ENCODE assay signal across 10 cellular contexts in the genomic region with DNA sequence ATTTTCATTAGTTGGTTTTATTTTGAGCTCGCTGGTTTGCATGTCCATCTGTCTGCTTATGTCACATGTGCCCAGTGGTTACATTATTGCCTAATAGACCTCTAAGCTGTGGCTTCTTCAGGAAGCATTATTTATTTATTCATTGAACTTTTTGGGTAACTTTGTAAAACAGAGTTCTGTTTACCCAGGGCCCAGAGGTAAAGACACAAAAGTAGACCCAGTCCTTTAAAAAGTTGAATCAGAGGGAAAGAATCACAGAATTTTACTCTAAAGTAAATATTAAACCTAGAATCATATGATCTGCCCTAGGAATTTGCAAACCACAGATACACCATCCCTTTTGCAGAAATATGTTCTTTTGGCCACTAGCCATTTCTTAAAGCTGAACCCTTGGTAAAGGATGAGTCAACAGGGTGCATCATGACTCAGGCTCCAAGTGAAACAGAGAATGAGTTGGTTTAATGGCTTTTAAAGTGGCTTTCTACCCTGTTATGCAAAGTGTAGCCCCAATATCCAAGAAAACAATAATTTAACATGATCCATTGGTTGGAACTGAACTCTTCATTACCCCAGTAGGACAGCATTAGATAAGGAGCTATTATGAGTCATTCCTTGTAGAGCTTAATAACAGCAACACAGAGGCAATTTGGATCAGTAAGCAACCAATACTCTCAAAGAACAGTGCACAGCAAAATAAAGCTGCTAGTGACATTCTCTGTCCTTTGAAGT.
DNase-seq lines count a peak whose midpoint lies in the region; ATAC-seq and TF ChIP-seq lines count a peak whose summit lies in the region.
"Had no signal": no experiment of that assay in that cellular context is flagged by ENCODE, and none has a peak within 500 bp of the region (broad histone marks: within the 10 kb centered on the region; RNA-seq: fewer than 3 reads in every experiment).

No MANE protein-coding gene starts in this region.

- no peaks in the 10 kb centered on the region for H3K4me1 ChIP-seq in ovary (ENCODE audit: insufficient read depth)

- H3K27me3 ChIP-seq in HL-60 (ENCODE audit: insufficient read depth, poor library complexity, severe bottlenecking) (no peaks in the 10 kb centered on the region), ovary (no peaks in the 10 kb centered on the region)

- intact Hi-C loops in ovary (cut with DNase I), result no loop called here

- no peak for TF ChIP-seq POLR2A in ovary (IDR thresholded peaks at IDR 0.05)

- peak overlapping the region; percentile 15; the same call in 1 of the 2 replicates for H3K27ac ChIP-seq in HL-60 (replicated peaks)
- no peak overlapping the region for H3K27ac ChIP-seq in ovary

- no peaks in the 10 kb centered on the region for H3K9me3 ChIP-seq in ovary

- DNase-seq in HL-60 (ENCODE audit: low read depth in 1 of 2, low spot score in 1 of 2), result peak; percentile 65 to 71
- DNase-seq in astrocyte of the cerebellum (ENCODE audit: low read depth), result peak; percentile 91
- DNase-seq in renal cortical epithelial cell (ENCODE audit: low read depth), result peak; percentile 98
- no peak for DNase-seq in iPS-NIHi7 (ENCODE audit: extremely low spot score)
- no peak for DNase-seq in COLO668 (lab: John Stamatoyannopoulos, UW; ENCODE audit: unreplicated experiment)
- DNase-seq in ovary, result no peak
- DNase-seq: activated CD4-positive, alpha-beta memory T cell treated with anti-CD3 and anti-CD28 coated beads for 36 hours; left cardiac atrium had no signal

- in situ Hi-C loops in astrocyte of the cerebellum (cut with HindIII; ENCODE audit: low sequenced_read_pairs), result no loop called here

- H3K36me3 ChIP-seq in ovary, result no peaks in the 10 kb centered on the region

- TF ChIP-seq EP300 in ovary (IDR thresholded peaks at IDR 0.05), result no peak

- ATAC-seq in GM18870 (IDR thresholded peaks at IDR 0.05; ENCODE audit: unreplicated experiment), result peak; percentile 92
- ATAC-seq in HG02970 (IDR thresholded peaks at IDR 0.05; ENCODE audit: low FRiP score, unreplicated experiment), result no peak

- TF ChIP-seq CTCF in HL-60 (IDR thresholded peaks at IDR 0.05; ENCODE audit: insufficient read depth, low read length), result no peak
- TF ChIP-seq CTCF in astrocyte of the cerebellum (IDR thresholded peaks at IDR 0.05; ENCODE audit: low read depth, low read length, missing control alignments), result no peak
- TF ChIP-seq CTCF in ovary (IDR thresholded peaks at IDR 0.05), result no peak

- no peak overlapping the region for H3K4me3 ChIP-seq in HL-60 (replicated peaks; ENCODE audit: insufficient read depth, low read length)
- no peak overlapping the region for H3K4me3 ChIP-seq in astrocyte of the cerebellum (ENCODE audit: low read depth, low read length)
- H3K4me3 ChIP-seq in ovary, result no peak overlapping the region

- WGBS in ovary, 3 donors, result 40 to 72% (median 42%) methylated on average over 1 of the region's 1 CpG

Comparison
In these comparisons a context has a peak if more than half of its experiments do, and no peak if none do; other contexts are left out.
1. DNase-seq: peak in HL-60 (2 of 2), astrocyte of the cerebellum (single experiment) and renal cortical epithelial cell (single experiment); none in iPS-NIHi7 (single experiment), COLO668 (single experiment) and ovary (0 of 5).